In genomic region chr6:148612043-148612442, GRCh38 we compare ENCODE assay signal across 13 cellular contexts.
DNase-seq lines count a peak whose midpoint lies in the region; ATAC-seq and TF ChIP-seq lines count a peak whose summit lies in the region.
"Had no signal": no experiment of that assay in that cellular context is flagged by ENCODE, and none has a peak within 500 bp of the region (broad histone marks: within the 10 kb centered on the region; RNA-seq: fewer than 3 reads in every experiment).

No MANE protein-coding gene starts in this region.

- CTCF ChIA-PET in activated CD8-positive, alpha-beta T cell treated with anti-CD3 and anti-CD28 coated beads, Interleukin-2, amount 10 ng/mL, durations not matched to agents 7 days and 5 days (lab: Charles Lee): interaction anchor here (0.7 kb wide), 1 partner anchor 513 kb away, joined by 3 read pairs; no protein-coding TSS in a partner anchor

- peaks cover 0 to 9% (median 0%) of the 10 kb centered on the region in 11 experiments; a peak in 1 of 22 replicates for H3K9me3 ChIP-seq in BLaER1 treated with 17β-estradiol and CSF1 and Interleukin-3, amounts not matched to agents 10 nM and 100 nM (replicated peaks in 1 of 11)
- H3K9me3 ChIP-seq in esophagus muscularis mucosa (no peaks in the 10 kb centered on the region), right cardiac atrium (ENCODE audit: control insufficient read depth, low read length) (no peaks in the 10 kb centered on the region), stomach smooth muscle (ENCODE audit: control insufficient read depth in 2 of 2, low read length in 2 of 2) (no peaks in the 10 kb centered on the region)
- H3K9me3 ChIP-seq: Peyer's patch had no signal

- no peak for TF ChIP-seq POLR2A in esophagus muscularis mucosa (IDR thresholded peaks at IDR 0.05; ENCODE audit: low read depth)

- intact Hi-C loops in esophagus muscularis mucosa (cut with DNase I): no loop called here
- intact Hi-C loops in right cardiac atrium (cut with DNase I): no loop called here

- no peak for TF ChIP-seq EP300 in esophagus muscularis mucosa (IDR thresholded peaks at IDR 0.05)

- peaks cover 8 to 24% (median 15%) of the 10 kb centered on the region in 10 experiments for H3K4me1 ChIP-seq in BLaER1 treated with 17β-estradiol and CSF1 and Interleukin-3, amounts not matched to agents 10 nM and 100 nM
- peaks cover 12 to 38% (median 34%) of the 10 kb centered on the region in 4 donors for H3K4me1 ChIP-seq in esophagus muscularis mucosa
- H3K4me1 ChIP-seq in right cardiac atrium (ENCODE audit: control insufficient read depth, insufficient read depth, low read length): peaks cover 2% of the 10 kb centered on the region
- H3K4me1 ChIP-seq in stomach smooth muscle (ENCODE audit: control insufficient read depth, insufficient read depth, low read length): peaks cover 14% of the 10 kb centered on the region
- H3K4me1 ChIP-seq: Peyer's patch had no signal

- no peaks in the 10 kb centered on the region for H4K20me1 ChIP-seq in BLaER1 treated with 17β-estradiol and CSF1 and Interleukin-3, amounts not matched to agents 10 nM and 100 nM

- WGBS in esophagus muscularis mucosa: 86% methylated on average over 1 of the region's 1 CpG
- WGBS in right cardiac atrium: 66% methylated on average over 1 of the region's 1 CpG

- H3K4me3 ChIP-seq in BLaER1 treated with 17β-estradiol and CSF1 and Interleukin-3, amounts not matched to agents 10 nM and 100 nM: no peak overlapping the region
- H3K4me3 ChIP-seq in esophagus muscularis mucosa (no peak overlapping the region), right cardiac atrium (ENCODE audit: low read length) (no peak overlapping the region), stomach smooth muscle (ENCODE audit: low read length in 2 of 2) (peak overlapping the region in 1 of 2 donors; percentile 27)
- H3K4me3 ChIP-seq: Peyer's patch had no signal

- no peaks in the 10 kb centered on the region for H3K27me3 ChIP-seq in BLaER1 treated with 17β-estradiol and CSF1 and Interleukin-3, amounts not matched to agents 10 nM and 100 nM
- H3K27me3 ChIP-seq in esophagus muscularis mucosa (no peaks in the 10 kb centered on the region), right cardiac atrium (ENCODE audit: control insufficient read depth, insufficient read depth) (no peaks in the 10 kb centered on the region), stomach smooth muscle (ENCODE audit: control insufficient read depth in 1 of 2, insufficient read depth in 2 of 2, low read length in 2 of 2) (no peaks in the 10 kb centered on the region)
- H3K27me3 ChIP-seq: Peyer's patch had no signal

- H3K9ac ChIP-seq in BLaER1 treated with 17β-estradiol and CSF1 and Interleukin-3, amounts not matched to agents 10 nM and 100 nM: no peak overlapping the region
- no peak overlapping the region for H3K9ac ChIP-seq in stomach smooth muscle (ENCODE audit: low read length in 2 of 2)

- peak overlapping the region in 9 of 11 experiments; percentile 8 to 52 (median 19); a peak in 7 of 22 replicates for H3K4me2 ChIP-seq in BLaER1 treated with 17β-estradiol and CSF1 and Interleukin-3, amounts not matched to agents 10 nM and 100 nM

- H3K9me3 Mint-ChIP-seq in activated CD8-positive, alpha-beta T cell treated with anti-CD3 and anti-CD28 coated beads, Interleukin-2, amount 10 ng/mL, durations not matched to agents 7 days and 5 days (ENCODE audit: insufficient read depth): no peaks in the 10 kb centered on the region

- peak; percentile 31 to 36 for ATAC-seq in right cardiac atrium
- ATAC-seq in activated CD8-positive, alpha-beta T cell treated with anti-CD3 and anti-CD28 coated beads, Interleukin-2, amount 10 ng/mL, durations not matched to agents 7 days and 5 days: no peak

- no peaks in the 10 kb centered on the region for H3K36me3 ChIP-seq in BLaER1 treated with 17β-estradiol and CSF1 and Interleukin-3, amounts not matched to agents 10 nM and 100 nM
- H3K36me3 ChIP-seq in esophagus muscularis mucosa (no peaks in the 10 kb centered on the region), stomach smooth muscle (ENCODE audit: control insufficient read depth in 2 of 2, insufficient read depth in 2 of 2, low read length in 2 of 2) (no peaks in the 10 kb centered on the region)
- H3K36me3 ChIP-seq: Peyer's patch had no signal

- TF ChIP-seq CTCF in esophagus muscularis mucosa (IDR thresholded peaks at IDR 0.05): no peak

- POLR2A ChIA-PET in activated CD8-positive, alpha-beta T cell treated with anti-CD3 and anti-CD28 coated beads, Interleukin-2, amount 10 ng/mL, durations not matched to agents 7 days and 5 days (lab: Charles Lee): no interaction called here

- DNase-seq in esophagus muscularis mucosa (ENCODE audit: extremely low spot score) (no peak), right cardiac atrium (no peak), NCI-H2029 treated with DMSO at 0.1 percent for 48 hours (lab: John Stamatoyannopoulos, UW) (no peak), cerebellum (ENCODE audit: low spot score) (no peak), T-helper 2 cell (no peak)
- no peak for DNase-seq in activated CD8-positive, alpha-beta T cell treated with anti-CD3 and anti-CD28 coated beads, Interleukin-2, amount 10 ng/mL, durations not matched to agents 7 days and 5 days
- DNase-seq: IMR-90, NCI-H1417, NCI-H1930, NCI-H2171 treated with DMSO at 0.1 percent for 48 hours, Peyer's patch had no signal

- H3K4me1 Mint-ChIP-seq in activated CD8-positive, alpha-beta T cell treated with anti-CD3 and anti-CD28 coated beads, Interleukin-2, amount 10 ng/mL, durations not matched to agents 7 days and 5 days (ENCODE audit: low read depth): no peaks in the 10 kb centered on the region

- H3K27ac Mint-ChIP-seq in activated CD8-positive, alpha-beta T cell treated with anti-CD3 and anti-CD28 coated beads, Interleukin-2, amount 10 ng/mL, durations not matched to agents 7 days and 5 days: no peak overlapping the region

- H3K4me3 Mint-ChIP-seq in activated CD8-positive, alpha-beta T cell treated with anti-CD3 and anti-CD28 coated beads, Interleukin-2, amount 10 ng/mL, durations not matched to agents 7 days and 5 days: no peak overlapping the region

- no peak overlapping the region for H3K27ac ChIP-seq in BLaER1 treated with 17β-estradiol and CSF1 and Interleukin-3, amounts not matched to agents 10 nM and 100 nM
- H3K27ac ChIP-seq in esophagus muscularis mucosa (replicated peaks in 1 of 4) (peak overlapping the region; percentile 43 to 71 (median 56)), right cardiac atrium (ENCODE audit: low read length) (peak overlapping the region; percentile 87), stomach smooth muscle (ENCODE audit: low read length) (peak overlapping the region; percentile 12)

- no peaks in the 10 kb centered on the region for H3K27me3 Mint-ChIP-seq in activated CD8-positive, alpha-beta T cell treated with anti-CD3 and anti-CD28 coated beads, Interleukin-2, amount 10 ng/mL, durations not matched to agents 7 days and 5 days (ENCODE audit: low read depth)

- H3K36me3 Mint-ChIP-seq in activated CD8-positive, alpha-beta T cell treated with anti-CD3 and anti-CD28 coated beads, Interleukin-2, amount 10 ng/mL, durations not matched to agents 7 days and 5 days (ENCODE audit: low read depth): no peaks in the 10 kb centered on the region

Comparison
In these comparisons a context has a peak if more than half of its experiments do, and no peak if none do; other contexts are left out.
1. H3K27ac ChIP-seq: peak in esophagus muscularis mucosa (4 of 4), right cardiac atrium (single experiment) and stomach smooth muscle (single experiment); none in BLaER1 treated with 17β-estradiol and CSF1 and Interleukin-3, amounts not matched to agents 10 nM and 100 nM (0 of 11).